17 cellular contexts compared by ENCODE assay signal in genomic region chr5:69498384-69498783, GRCh38. TPM values are rescaled to one million over a fixed set of nuclear protein-coding genes. Genes with fewer than 3 reads are reported as not detected.
DNase-seq lines count a peak whose midpoint lies in the region; TF ChIP-seq lines count a peak whose summit lies in the region.
"Had no signal": no experiment of that assay in that cellular context is flagged by ENCODE, and none has a peak within 500 bp of the region (broad histone marks: within the 10 kb centered on the region; RNA-seq: fewer than 3 reads in every experiment).

No MANE protein-coding gene starts in this region.

- TF ChIP-seq CTCF in PC-9 (conservative IDR thresholded peaks at IDR 0.05) (no peak), colonic mucosa (IDR thresholded peaks at IDR 0.05) (no peak), GM13976 (IDR thresholded peaks at IDR 0.05; ENCODE audit: borderline replicate concordance, control extremely low read depth, extremely low read depth, insufficient read depth, missing control alignments) (no peak)

- H3K27me3 ChIP-seq in PC-9 (ENCODE audit: insufficient read depth, low read depth), result no peaks in the 10 kb centered on the region
- peaks cover 3% of the 10 kb centered on the region for H3K27me3 ChIP-seq in colonic mucosa
- H3K27me3 ChIP-seq in mesendoderm (ENCODE audit: insufficient read depth, low read length, poor library complexity), result no peaks in the 10 kb centered on the region
- peaks cover 0 to 30% (median 0%) of the 10 kb centered on the region in 3 experiments for H3K27me3 ChIP-seq in neuronal stem cell (ENCODE audit: control insufficient read depth in 3 of 3, insufficient read depth in 3 of 3, low read depth in 1 of 3, low read length in 3 of 3)

- H3K9me2 ChIP-seq in PC-9 (ENCODE audit: insufficient read depth), result no peaks in the 10 kb centered on the region

- H4K5ac ChIP-seq in mesendoderm (ENCODE audit: low read length), result no peak overlapping the region

- H2BK15ac ChIP-seq in mesendoderm (replicated peaks; ENCODE audit: low read depth), result no peak overlapping the region
- no peak overlapping the region for H2BK15ac ChIP-seq in neuronal stem cell (ENCODE audit: low read length)

- H3K4me1 ChIP-seq in PC-9 (replicated peaks; ENCODE audit: insufficient read depth) (peaks cover 87% of the 10 kb centered on the region), colonic mucosa (peaks cover 5% of the 10 kb centered on the region), mesendoderm (ENCODE audit: control insufficient read depth, low read depth, low read length) (peaks cover 7% of the 10 kb centered on the region), neuronal stem cell (ENCODE audit: control insufficient read depth in 2 of 2, insufficient read depth in 1 of 2, low read depth in 1 of 2, low read length in 2 of 2) (no peaks in the 10 kb centered on the region)
- H3K4me1 ChIP-seq: BE2C had no signal

- H3K9ac ChIP-seq in colonic mucosa (ENCODE audit: low read depth in 2 of 2, low read length in 2 of 2), result no peak overlapping the region
- no peak overlapping the region for H3K9ac ChIP-seq in mesendoderm (ENCODE audit: low read length)
- H3K9ac ChIP-seq in neuronal stem cell (ENCODE audit: low read depth, low read length, poor library complexity), result no peak overlapping the region

- H3K4me3 ChIP-seq in PC-9 (no peak overlapping the region), colonic mucosa (no peak overlapping the region), mesendoderm (ENCODE audit: low read length) (no peak overlapping the region), neuronal stem cell (ENCODE audit: low read length in 2 of 2) (no peak overlapping the region)

- peak overlapping the region; percentile 64 for H3K27ac ChIP-seq in PC-9
- peak overlapping the region; percentile 84 for H3K27ac ChIP-seq in colonic mucosa
- H3K27ac ChIP-seq in mesendoderm (ENCODE audit: low read depth, low read length), result no peak overlapping the region
- H3K27ac ChIP-seq in neuronal stem cell (replicated peaks; ENCODE audit: low read length), result no peak overlapping the region

- POLR2A ChIA-PET in PC-9 (lab: Charles Lee; ENCODE audit: unreplicated experiment), result interaction anchor here (0.6 kb wide), 1 partner anchor 50 kb away, joined by 7 read pairs; no protein-coding TSS in a partner anchor

- H3K14ac ChIP-seq in neuronal stem cell (ENCODE audit: low read length), result no peak overlapping the region

- H3K56ac ChIP-seq in mesendoderm (ENCODE audit: low read length), result no peak overlapping the region

- H3K4me2 ChIP-seq in PC-9 (peak overlapping the region; percentile 20; the same call in 1 of the 2 replicates), mesendoderm (ENCODE audit: low read length) (no peak overlapping the region), neuronal stem cell (ENCODE audit: insufficient read depth, low read length, poor library complexity, severe bottlenecking) (no peak overlapping the region)

- no peak overlapping the region for H2BK12ac ChIP-seq in neuronal stem cell (ENCODE audit: low read length)

- H2AFZ ChIP-seq in PC-9, result no peak overlapping the region
- H2AFZ ChIP-seq in neuronal stem cell (ENCODE audit: low read length), result no peak overlapping the region

- CTCF ChIA-PET in PC-9 (lab: Charles Lee), result no interaction called here

- WGBS in mesendoderm (ENCODE audit: extremely low coverage, insufficient coverage, low lambda C conversion rate), result no CpG with 5 or more reads among the region's 3 CpGs
- no CpG with 5 or more reads among the region's 3 CpGs for WGBS in neuronal stem cell (ENCODE audit: extremely low coverage in 2 of 2, insufficient read length in 2 of 2, insufficient replicate concordance in 1 of 2), 2 donors

- H3K4ac ChIP-seq in mesendoderm (ENCODE audit: low read depth, low read length) (no peak overlapping the region), neuronal stem cell (ENCODE audit: low read length) (no peak overlapping the region)

- peaks cover 98% of the 10 kb centered on the region for H3K79me2 ChIP-seq in PC-9 (ENCODE audit: low read depth)
- H3K79me2 ChIP-seq in mesendoderm (ENCODE audit: control insufficient read depth, insufficient read depth, low read length), result peaks cover 38% of the 10 kb centered on the region

- H2AK5ac ChIP-seq in mesendoderm (ENCODE audit: low read length) (no peak overlapping the region), neuronal stem cell (ENCODE audit: low read depth, low read length) (no peak overlapping the region)

- H2BK5ac ChIP-seq in mesendoderm (ENCODE audit: low read length) (no peak overlapping the region), neuronal stem cell (ENCODE audit: low read length) (no peak overlapping the region)

- in situ Hi-C loops in GM13976 (cut with MboI; ENCODE audit: low sequenced_read_pairs, unreplicated experiment), result no loop called here

- peaks cover 38% of the 10 kb centered on the region for H3F3A ChIP-seq in PC-9 (ENCODE audit: insufficient read depth, low read depth)

- H4K8ac ChIP-seq in mesendoderm (ENCODE audit: low read depth, low read length) (no peak overlapping the region), neuronal stem cell (ENCODE audit: low read depth, low read length) (no peak overlapping the region)

- DNase-seq in H4 (ENCODE audit: low spot score) (peak; percentile 38), PC-9 (peak in 1 of 2 experiments; percentile 59), colonic mucosa (no peak), mesendoderm (peak; percentile 36), neuronal stem cell (ENCODE audit: low spot score) (no peak), NOMO-1 treated with dmso at 0.1 percent for 144 hours (lab: John Stamatoyannopoulos, UW; ENCODE audit: unreplicated experiment) (no peak), GM13976 (ENCODE audit: low spot score) (no peak), D341Med (ENCODE audit: low spot score) (no peak)
- DNase-seq: BE2C; CD4-positive, alpha-beta memory T cell; DND-41; H7; MV-4-11; NCI-H1417; NCI-H2029; NCI-H510A; SHP77 had no signal

- no peak overlapping the region for H4K91ac ChIP-seq in neuronal stem cell (ENCODE audit: low read depth, low read length, poor library complexity)

- peaks cover 19% of the 10 kb centered on the region; the same call in 1 of the 2 replicates for H4K20me1 ChIP-seq in PC-9 (ENCODE audit: insufficient read depth)

- H3K36me3 ChIP-seq in PC-9 (ENCODE audit: low read depth) (peaks cover 4% of the 10 kb centered on the region), colonic mucosa (no peaks in the 10 kb centered on the region), mesendoderm (ENCODE audit: control insufficient read depth, insufficient read depth, low read length) (no peaks in the 10 kb centered on the region), neuronal stem cell (replicated peaks in 1 of 2; ENCODE audit: control insufficient read depth in 2 of 2, insufficient read depth in 2 of 2, low read length in 2 of 2) (no peaks in the 10 kb centered on the region)
- H3K36me3 ChIP-seq: BE2C had no signal

- BruUV-seq in PC-9 (replicated peaks; lab: Mats Ljungman, UMichigan), result no TSS peak

- H3K9me3 ChIP-seq in PC-9 (ENCODE audit: insufficient read depth, low read depth) (no peaks in the 10 kb centered on the region), colonic mucosa (no peaks in the 10 kb centered on the region), neuronal stem cell (replicated peaks in 1 of 2; ENCODE audit: control insufficient read depth in 2 of 2, insufficient read depth in 1 of 2, low read depth in 1 of 2, low read length in 2 of 2) (peaks cover 0 to 4% of the 10 kb centered on the region in 2 donors)
- H3K9me3 ChIP-seq: BE2C had no signal

- H3K79me1 ChIP-seq in mesendoderm (ENCODE audit: low read length), result peaks cover 3% of the 10 kb centered on the region
- H3K79me1 ChIP-seq in neuronal stem cell (ENCODE audit: low read depth, low read length), result no peaks in the 10 kb centered on the region

- H3K18ac ChIP-seq in mesendoderm (ENCODE audit: low read length) (no peak overlapping the region), neuronal stem cell (ENCODE audit: low read length) (no peak overlapping the region)

- no peak overlapping the region for H2BK120ac ChIP-seq in mesendoderm (ENCODE audit: low read depth, low read length)
- H2BK120ac ChIP-seq in neuronal stem cell (ENCODE audit: low read depth, low read length), result no peak overlapping the region

- intact Hi-C loops in PC-9 (cut with micrococcal nuclease; ENCODE audit: unreplicated experiment) (no loop called here), colonic mucosa (cut with DNase I) (loop anchor here (10.0 kb wide), 1 partner anchor 84 kb away; the partner anchor contains the start of gene MARVELD2)

- no peak overlapping the region for H3K23ac ChIP-seq in mesendoderm (ENCODE audit: low read length)
- H3K23ac ChIP-seq in neuronal stem cell (ENCODE audit: low read depth, low read length, poor library complexity), result no peak overlapping the region

RNA-seq across cellular contexts. Expression of gene OCLN, which starts 5.8 kb away (rescaled TPM):
- 2.9 and 5.2 TPM in 2 replicates for total RNA-seq in H4 (2014; rRNA removed; shearing (Covaris generic))
- total RNA-seq in PC-9 (2021) (66.5 and 77.4 TPM in 2 replicates), colonic mucosa (100 to 1,000 TPM; 115 to 176 TPM)
- polyA plus RNA-seq in mesendoderm (2013, experiment 1 of 2), result 27.0 TPM
- 28.7 TPM for polyA plus RNA-seq in mesendoderm (2013, experiment 2 of 2)
- 13.0 TPM for polyA plus RNA-seq in neuronal stem cell (2013, experiment 1 of 2)
- polyA plus RNA-seq in neuronal stem cell (2013, experiment 2 of 2), result 13.4 TPM

Comparison
In these comparisons a context has a peak if more than half of its experiments do, and no peak if none do; other contexts are left out.
1. DNase-seq: peak in H4 (single experiment) and mesendoderm (single experiment); none in colonic mucosa (single experiment), neuronal stem cell (single experiment), NOMO-1 treated with dmso at 0.1 percent for 144 hours (single experiment), GM13976 (single experiment) and D341Med (single experiment).
2. H3K27ac ChIP-seq: peak in PC-9 (single experiment) and colonic mucosa (single experiment); none in mesendoderm (single experiment) and neuronal stem cell (single experiment).
3. RNA of gene OCLN, which starts 5.8 kb away (total RNA-seq): 115 to 176 TPM in colonic mucosa and 66.5 to 77.4 TPM in PC-9; 2.9 to 5.2 TPM in H4; every median in the first group is over 10 times any median in the second.